15 cellular contexts compared by ENCODE assay signal in the genomic region with DNA sequence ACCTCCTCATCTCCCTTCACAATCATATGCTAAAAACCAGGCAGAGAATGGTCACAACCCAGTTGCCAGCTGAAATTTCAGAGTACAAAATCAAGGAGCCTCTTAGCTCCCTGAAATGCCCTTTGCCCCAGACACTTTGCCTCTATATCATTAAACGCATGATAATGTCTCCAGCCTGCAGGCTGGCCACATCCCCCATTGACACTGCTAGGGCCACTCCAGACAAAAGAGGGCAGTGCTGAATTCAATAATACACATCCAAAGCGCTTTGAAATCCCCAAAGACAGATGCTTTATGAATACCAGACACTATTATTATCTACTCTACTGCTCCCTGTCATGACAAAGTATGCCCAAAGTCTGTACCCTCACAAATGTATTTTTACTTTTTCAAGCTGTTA.
A peak's percentile ranks its signal among the peaks of the same experiment; 100 is the strongest.
DNase-seq lines count a peak whose midpoint lies in the region; ATAC-seq lines count a peak whose summit lies in the region.
"Had no signal": no experiment of that assay in that cellular context is flagged by ENCODE, and none has a peak within 500 bp of the region (broad histone marks: within the 10 kb centered on the region; RNA-seq: fewer than 3 reads in every experiment).

No MANE protein-coding gene starts in this region.

- no peak overlapping the region for H3K4me3 ChIP-seq in Karpas-422 (ENCODE audit: low read length)
- H3K4me3 ChIP-seq: BLaER1, SJSA1 had no signal

- H3K9me2 ChIP-seq in Karpas-422 (replicated peaks; ENCODE audit: insufficient read depth, low read length), result no peaks in the 10 kb centered on the region

- no peaks in the 10 kb centered on the region for H3K9me3 ChIP-seq in Karpas-422 (ENCODE audit: low read length)
- H3K9me3 ChIP-seq: BLaER1, SJSA1 had no signal

- H2AFZ ChIP-seq in Karpas-422 (ENCODE audit: low read length), result no peak overlapping the region

- no peak overlapping the region for H3K27ac ChIP-seq in Karpas-422 (ENCODE audit: low read length)
- H3K27ac ChIP-seq: BLaER1, SJSA1 had no signal

- no peaks in the 10 kb centered on the region for H3K27me3 ChIP-seq in Karpas-422 (ENCODE audit: low read length)
- H3K27me3 ChIP-seq: BLaER1, SJSA1 had no signal

- no peak overlapping the region for H3K9ac ChIP-seq in Karpas-422 (ENCODE audit: low read length)
- H3K9ac ChIP-seq: BLaER1 had no signal

- DNase-seq in Karpas-422 (peak; percentile 25), NCI-H69 (lab: John Stamatoyannopoulos, UW) (peak; percentile 10), globus pallidus (ENCODE audit: low spot score) (peak; percentile 39), pons (ENCODE audit: low spot score) (peak; percentile 32), NCI-H2081 (lab: John Stamatoyannopoulos, UW) (no peak), occipital lobe (lab: John Stamatoyannopoulos, UW) (no peak)
- DNase-seq: CD8-positive, alpha-beta memory T cell; H7; Kasumi-1; NCI-H2081 treated with DMSO at 0.1 percent for 48 hours; NK-92 treated with Interleukin-12 subunit alpha and Interleukin-12 subunit beta, amount 100 ng/mL, for 24 hours; T-cell had no signal

- ATAC-seq in HG02798 (IDR thresholded peaks at IDR 0.05; ENCODE audit: poor library complexity, unreplicated experiment), result no peak
- ATAC-seq: T-cell had no signal

- H3K36me3 ChIP-seq in Karpas-422 (ENCODE audit: insufficient read depth, low read length), result no peaks in the 10 kb centered on the region
- H3K36me3 ChIP-seq: BLaER1, SJSA1 had no signal

- no peaks in the 10 kb centered on the region for H3K79me2 ChIP-seq in Karpas-422 (ENCODE audit: low read length)

- no peak overlapping the region for H3K4me2 ChIP-seq in Karpas-422 (ENCODE audit: low read depth, low read length, poor library complexity, severe bottlenecking)
- H3K4me2 ChIP-seq: BLaER1 had no signal

- no peaks in the 10 kb centered on the region for H4K20me1 ChIP-seq in Karpas-422 (ENCODE audit: insufficient read depth, low read depth, low read length)
- H4K20me1 ChIP-seq: BLaER1 had no signal

- H3K4me1 ChIP-seq in Karpas-422 (ENCODE audit: low read length), result no peaks in the 10 kb centered on the region
- H3K4me1 ChIP-seq: BLaER1, SJSA1 had no signal

Comparison
In these comparisons a context has a peak if more than half of its experiments do, and no peak if none do; other contexts are left out.
1. DNase-seq: peak in Karpas-422 (single experiment), NCI-H69 (single experiment), globus pallidus (single experiment) and pons (single experiment); none in NCI-H2081 (0 of 2) and occipital lobe (single experiment).